Comparison of ENCODE assay signal across 9 cellular contexts in the genomic region with DNA sequence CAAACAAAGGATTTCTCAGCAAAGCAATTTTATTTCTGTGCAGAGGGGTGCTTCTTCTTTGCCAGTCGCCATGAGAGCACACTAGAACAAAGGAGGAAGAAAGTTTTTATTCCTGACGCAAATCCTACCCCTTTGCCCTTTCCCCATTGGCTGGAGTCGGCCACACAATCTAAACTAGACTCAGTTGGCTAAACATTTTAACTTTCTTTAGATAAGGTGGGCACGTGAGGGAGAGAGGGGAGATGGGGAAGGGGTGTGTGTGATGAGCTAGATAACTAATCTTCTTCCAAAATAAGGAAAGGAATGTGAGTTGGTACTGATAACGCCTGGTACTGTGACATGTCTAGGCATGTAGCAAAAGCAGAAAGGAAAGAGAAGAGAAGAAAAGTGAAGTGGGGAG. TPM values are rescaled to one million over a fixed set of nuclear protein-coding genes. Genes with fewer than 3 reads are reported as not detected.
A peak's percentile ranks its signal among the peaks of the same experiment; 100 is the strongest.
DNase-seq lines count a peak whose midpoint lies in the region; ATAC-seq and TF ChIP-seq lines count a peak whose summit lies in the region.
"Had no signal": no experiment of that assay in that cellular context is flagged by ENCODE, and none has a peak within 500 bp of the region (broad histone marks: within the 10 kb centered on the region; RNA-seq: fewer than 3 reads in every experiment).

No MANE protein-coding gene starts in this region.

- DNase-seq in SJSA1 (ENCODE audit: low read depth in 1 of 2, low spot score in 2 of 2) (peak in 1 of 2 experiments; percentile 77), fibroblast of mammary gland (ENCODE audit: low read depth) (peak; percentile 53), trophoblast cell (no peak), WERI-Rb-1 (no peak), progenitor cell of endocrine pancreas (ENCODE audit: low spot score, unreplicated experiment) (no peak)

- no CpG with 5 or more reads among the region's 5 CpGs for WGBS in trophoblast cell (ENCODE audit: extremely low coverage, insufficient coverage, insufficient read length)

- ATAC-seq in GM18517 (IDR thresholded peaks at IDR 0.05; ENCODE audit: unreplicated experiment) (no peak), HG03175 (IDR thresholded peaks at IDR 0.05; ENCODE audit: unreplicated experiment) (no peak)

- no peak overlapping the region for H3K14ac ChIP-seq in trophoblast cell (ENCODE audit: low read length)

- H3K27ac ChIP-seq in DOHH2 (ENCODE audit: low read depth, low read length), result peak overlapping the region; percentile 90
- peak overlapping the region; percentile 89 for H3K27ac ChIP-seq in SJSA1
- no peak overlapping the region for H3K27ac ChIP-seq in trophoblast cell (ENCODE audit: low read depth, low read length)
- no peak overlapping the region for H3K27ac ChIP-seq in WERI-Rb-1
- H3K27ac ChIP-seq: KMS-11 had no signal

- H3K27me3 ChIP-seq in DOHH2 (ENCODE audit: control insufficient read depth, low read length) (no peaks in the 10 kb centered on the region), SJSA1 (replicated peaks) (no peaks in the 10 kb centered on the region), trophoblast cell (ENCODE audit: insufficient read depth, low read length) (no peaks in the 10 kb centered on the region), WERI-Rb-1 (ENCODE audit: insufficient read depth, low read depth, severe bottlenecking) (peaks cover 70% of the 10 kb centered on the region)

- H3K9me3 ChIP-seq in DOHH2 (ENCODE audit: control insufficient read depth, insufficient read depth, low read length) (no peaks in the 10 kb centered on the region), SJSA1 (replicated peaks) (no peaks in the 10 kb centered on the region), trophoblast cell (ENCODE audit: insufficient read depth, low read depth, low read length) (no peaks in the 10 kb centered on the region), WERI-Rb-1 (ENCODE audit: severe bottlenecking) (no peaks in the 10 kb centered on the region)

- H3F3A ChIP-seq in DOHH2 (ENCODE audit: control insufficient read depth, insufficient read depth), result peaks cover 11% of the 10 kb centered on the region

- H3K4me3 ChIP-seq in DOHH2 (ENCODE audit: low read length) (peak overlapping the region; percentile 78), SJSA1 (peak overlapping the region; percentile 40), fibroblast of mammary gland (ENCODE audit: control insufficient read depth, low read depth, low read length) (peak overlapping the region; percentile 54), trophoblast cell (ENCODE audit: low read depth, low read length) (no peak overlapping the region), WERI-Rb-1 (ENCODE audit: low read depth, low read length) (no peak overlapping the region)

- H3K4me2 ChIP-seq in DOHH2 (ENCODE audit: low read length), result peak overlapping the region; percentile 81
- H3K4me2 ChIP-seq in trophoblast cell (ENCODE audit: low read length), result no peak overlapping the region
- H3K4me2 ChIP-seq: KMS-11 had no signal

- no peak for TF ChIP-seq CTCF in DOHH2 (IDR thresholded peaks at IDR 0.05; ENCODE audit: low read depth, low read length, poor library complexity, severe bottlenecking)
- no peak for TF ChIP-seq CTCF in fibroblast of mammary gland (conservative IDR thresholded peaks at IDR 0.05; ENCODE audit: control insufficient read depth, insufficient read depth, low read depth, low read length)
- no peak for TF ChIP-seq CTCF in WERI-Rb-1 (IDR thresholded peaks at IDR 0.05; ENCODE audit: low read depth, low read length)
- TF ChIP-seq CTCF in progenitor cell of endocrine pancreas (IDR thresholded peaks at IDR 0.05; ENCODE audit: unreplicated experiment), result no peak

- H4K8ac ChIP-seq in trophoblast cell (ENCODE audit: low read depth, low read length), result peak overlapping the region; percentile 16

- peaks cover 37% of the 10 kb centered on the region for H3K4me1 ChIP-seq in DOHH2 (ENCODE audit: control insufficient read depth, low read length)
- H3K4me1 ChIP-seq in SJSA1 (replicated peaks), result peaks cover 12% of the 10 kb centered on the region
- no peaks in the 10 kb centered on the region for H3K4me1 ChIP-seq in trophoblast cell (ENCODE audit: control insufficient read depth in 1 of 2, insufficient read depth in 2 of 2, low read length in 2 of 2)

- no peak overlapping the region for H3K18ac ChIP-seq in trophoblast cell (ENCODE audit: low read length)

- H2BK5ac ChIP-seq in trophoblast cell (ENCODE audit: low read depth, low read length, poor library complexity), result no peak overlapping the region

- no peak overlapping the region for H3K27ac Mint-ChIP-seq in progenitor cell of endocrine pancreas

- peak overlapping the region; percentile 38 for H4K91ac ChIP-seq in trophoblast cell (ENCODE audit: low read depth, low read length)

- no peaks in the 10 kb centered on the region for H3K27me3 Mint-ChIP-seq in progenitor cell of endocrine pancreas

- H3K9me2 ChIP-seq in DOHH2 (replicated peaks; ENCODE audit: control insufficient read depth, low read length), result no peaks in the 10 kb centered on the region

- H3K4me1 Mint-ChIP-seq in progenitor cell of endocrine pancreas (ENCODE audit: low read depth), result peaks cover 5% of the 10 kb centered on the region

- H3K9me3 Mint-ChIP-seq in progenitor cell of endocrine pancreas (ENCODE audit: low read depth), result peaks cover 5% of the 10 kb centered on the region

- no peaks in the 10 kb centered on the region for H3K36me3 Mint-ChIP-seq in progenitor cell of endocrine pancreas (ENCODE audit: insufficient read depth)

- H3K9ac ChIP-seq in trophoblast cell (ENCODE audit: low read length), result no peak overlapping the region
- H3K9ac ChIP-seq: KMS-11 had no signal

- H3K4me3 Mint-ChIP-seq in progenitor cell of endocrine pancreas (ENCODE audit: low read depth), result no peak overlapping the region

- H2BK12ac ChIP-seq in trophoblast cell (ENCODE audit: low read length), result no peak overlapping the region

- H3K79me1 ChIP-seq in trophoblast cell (ENCODE audit: low read length), result peaks cover 13% of the 10 kb centered on the region

- peaks cover 3% of the 10 kb centered on the region for H3K36me3 ChIP-seq in DOHH2 (ENCODE audit: control insufficient read depth, low read length)
- H3K36me3 ChIP-seq in SJSA1, result peaks cover 17% of the 10 kb centered on the region
- no peaks in the 10 kb centered on the region for H3K36me3 ChIP-seq in trophoblast cell (ENCODE audit: control insufficient read depth in 1 of 2, insufficient read depth in 2 of 2, low read length in 2 of 2)
- H3K36me3 ChIP-seq in WERI-Rb-1, result no peaks in the 10 kb centered on the region

- H2AK5ac ChIP-seq in trophoblast cell (ENCODE audit: low read length), result no peak overlapping the region

- H3K4ac ChIP-seq in trophoblast cell (ENCODE audit: low read depth, low read length), result no peak overlapping the region

- peaks cover 23% of the 10 kb centered on the region for H3K79me2 ChIP-seq in DOHH2 (ENCODE audit: control insufficient read depth, low read length)
- no peaks in the 10 kb centered on the region for H3K79me2 ChIP-seq in trophoblast cell (ENCODE audit: control insufficient read depth, insufficient read depth, low read length, poor library complexity)

- no peak overlapping the region for H4K12ac ChIP-seq in trophoblast cell (ENCODE audit: low read depth, low read length)

- H2BK120ac ChIP-seq in trophoblast cell (ENCODE audit: insufficient read depth, low read length, poor library complexity), result peak overlapping the region; percentile 40

- no peak overlapping the region for H3K23ac ChIP-seq in trophoblast cell (ENCODE audit: low read length)

- H4K20me1 ChIP-seq in DOHH2 (ENCODE audit: control insufficient read depth, insufficient read depth, low read depth, low read length), result no peaks in the 10 kb centered on the region

- no peak overlapping the region for H2AFZ ChIP-seq in trophoblast cell (ENCODE audit: insufficient read depth, low read length, poor library complexity)

RNA-seq across cellular contexts. Expression of a gene that starts 0.6 kb away (rescaled TPM):
- total RNA-seq in SJSA1 (2014; rRNA removed; shearing (Covaris generic)), result 125 and 142 TPM in 2 replicates
- 2.1 and 2.4 TPM in 2 replicates for polyA plus RNA-seq in trophoblast cell (2013)
- total RNA-seq in progenitor cell of endocrine pancreas, result 0.89 and 1.7 TPM in 2 replicates

RNA-seq across cellular contexts. Expression of a gene that starts 5.3 kb away (rescaled TPM):
- 37.2 and 51.1 TPM in 2 replicates for total RNA-seq in SJSA1 (2014; rRNA removed; shearing (Covaris generic))
- polyA plus RNA-seq in trophoblast cell (2013), result 41.2 and 42.4 TPM in 2 replicates
- 38.9 and 40.8 TPM in 2 replicates for total RNA-seq in progenitor cell of endocrine pancreas

RNA-seq across cellular contexts. Expression of a gene that starts 46.0 kb away (rescaled TPM):
- not detected in 2 replicates for total RNA-seq in SJSA1 (2014; rRNA removed; shearing (Covaris generic))
- not detected in 2 replicates for polyA plus RNA-seq in trophoblast cell (2013)
- total RNA-seq in progenitor cell of endocrine pancreas, result not detected in 2 replicates

Comparison
In these comparisons a context has a peak if more than half of its experiments do, and no peak if none do; other contexts are left out.
1. H3K27ac ChIP-seq: peak in DOHH2 (single experiment) and SJSA1 (single experiment); none in trophoblast cell (single experiment) and WERI-Rb-1 (single experiment).
2. H3K4me3 ChIP-seq: peak in DOHH2 (single experiment), SJSA1 (single experiment) and fibroblast of mammary gland (single experiment); none in trophoblast cell (single experiment) and WERI-Rb-1 (single experiment).
3. RNA of a gene that starts 0.6 kb away (total RNA-seq): 125 to 142 TPM in SJSA1; 0.89 to 1.7 TPM in progenitor cell of endocrine pancreas; every median in the first group is over 10 times any median in the second.